23 cellular contexts compared by ENCODE assay signal in genomic region chr6:42383421-42384208, GRCh38.
A peak's percentile ranks its signal among the peaks of the same experiment; 100 is the strongest.
DNase-seq lines count a peak whose midpoint lies in the region; ATAC-seq and TF ChIP-seq lines count a peak whose summit lies in the region.
"Had no signal": no experiment of that assay in that cellular context is flagged by ENCODE, and none has a peak within 500 bp of the region (broad histone marks: within the 10 kb centered on the region; RNA-seq: fewer than 3 reads in every experiment).

No MANE protein-coding gene starts in this region.

- ATAC-seq in T-helper 17 cell: no peak
- no peak for ATAC-seq in HG03442 (IDR thresholded peaks at IDR 0.05; ENCODE audit: unreplicated experiment)
- ATAC-seq: right cardiac atrium; stimulated activated naive B cell treated with anti-CD40 and anti-IgM and Interleukin-4, amounts not matched to agents 10 μg/mL and 1 μg/mL and 100 μg/mL, for 72 hours had no signal

- peak; percentile 21 for DNase-seq in stimulated activated naive CD4-positive, alpha-beta T cell treated with Interleukin-2 at 50 U/mL for 16 hours (lab: John Stamatoyannopoulos, UW)
- DNase-seq in stimulated activated naive CD4-positive, alpha-beta T cell (lab: John Stamatoyannopoulos, UW): no peak
- no peak for DNase-seq in T-helper 17 cell
- DNase-seq in activated naive CD8-positive, alpha-beta T cell treated with anti-CD3 and anti-CD28 coated beads for 36 hours: no peak
- DNase-seq in uterus: no peak
- no peak for DNase-seq in prostate gland (ENCODE audit: low spot score)
- DNase-seq: activated CD8-positive, alpha-beta memory T cell treated with anti-CD3 and anti-CD28 coated beads, Interleukin-2, amount 50 U/mL, for 48 hours; Caco-2; DND-41; head of caudate nucleus; Kasumi-1; mesendoderm; naive B cell; NCI-H1048; NCI-H187 treated with DMSO at 0.1 percent for 48 hours; ovary; right cardiac atrium; SJCRH30; stimulated activated naive B cell treated with anti-CD40 and anti-IgM and Interleukin-4, amounts not matched to agents 10 μg/mL and 1 μg/mL and 100 μg/mL, for 72 hours; WERI-Rb-1 had no signal

- H3K9me3 Mint-ChIP-seq in activated naive CD8-positive, alpha-beta T cell treated with anti-CD3 and anti-CD28 coated beads for 36 hours: no peaks in the 10 kb centered on the region
- H3K9me3 Mint-ChIP-seq: naive B cell; stimulated activated naive B cell treated with anti-CD40 and anti-IgM and Interleukin-4, amounts not matched to agents 10 μg/mL and 1 μg/mL and 100 μg/mL, for 72 hours had no signal

- TF ChIP-seq CTCF in uterus (IDR thresholded peaks at IDR 0.05) (no peak), prostate gland (IDR thresholded peaks at IDR 0.05) (no peak)

- H3K27me3 Mint-ChIP-seq in T-helper 17 cell: no peaks in the 10 kb centered on the region
- no peaks in the 10 kb centered on the region for H3K27me3 Mint-ChIP-seq in activated naive CD8-positive, alpha-beta T cell treated with anti-CD3 and anti-CD28 coated beads for 36 hours
- H3K27me3 Mint-ChIP-seq: naive B cell; stimulated activated naive B cell treated with anti-CD40 and anti-IgM and Interleukin-4, amounts not matched to agents 10 μg/mL and 1 μg/mL and 100 μg/mL, for 72 hours had no signal

- H3K36me3 ChIP-seq in uterus: no peaks in the 10 kb centered on the region
- H3K36me3 ChIP-seq in prostate gland: no peaks in the 10 kb centered on the region
- H3K36me3 ChIP-seq: HAP-1, ovary, SJCRH30, tibial nerve, WERI-Rb-1 had no signal

- H3K27ac ChIP-seq in uterus (no peak overlapping the region), prostate gland (no peak overlapping the region)
- H3K27ac ChIP-seq: ovary, SJCRH30, tibial nerve, WERI-Rb-1 had no signal

- H3K27ac Mint-ChIP-seq in T-helper 17 cell: peak overlapping the region; percentile 60
- peak overlapping the region; percentile 58 for H3K27ac Mint-ChIP-seq in activated naive CD8-positive, alpha-beta T cell treated with anti-CD3 and anti-CD28 coated beads for 36 hours
- H3K27ac Mint-ChIP-seq: naive B cell; stimulated activated naive B cell treated with anti-CD40 and anti-IgM and Interleukin-4, amounts not matched to agents 10 μg/mL and 1 μg/mL and 100 μg/mL, for 72 hours had no signal

- TF ChIP-seq POLR2A in uterus (IDR thresholded peaks at IDR 0.05): no peak
- TF ChIP-seq POLR2A in prostate gland (IDR thresholded peaks at IDR 0.05): no peak

- no peaks in the 10 kb centered on the region for H3K36me3 Mint-ChIP-seq in T-helper 17 cell (ENCODE audit: low read depth)
- peaks cover 9% of the 10 kb centered on the region for H3K36me3 Mint-ChIP-seq in activated naive CD8-positive, alpha-beta T cell treated with anti-CD3 and anti-CD28 coated beads for 36 hours
- H3K36me3 Mint-ChIP-seq: naive B cell; stimulated activated naive B cell treated with anti-CD40 and anti-IgM and Interleukin-4, amounts not matched to agents 10 μg/mL and 1 μg/mL and 100 μg/mL, for 72 hours had no signal

- H3K4me3 ChIP-seq in uterus (no peak overlapping the region), prostate gland (no peak overlapping the region)
- H3K4me3 ChIP-seq: HAP-1, ovary, SJCRH30, tibial nerve had no signal

- H3K4me1 ChIP-seq in uterus (no peaks in the 10 kb centered on the region), prostate gland (replicated peaks) (no peaks in the 10 kb centered on the region)
- H3K4me1 ChIP-seq: Caco-2, HAP-1, SJCRH30 had no signal

- peaks cover 52% of the 10 kb centered on the region for H3K4me1 Mint-ChIP-seq in T-helper 17 cell
- H3K4me1 Mint-ChIP-seq in activated naive CD8-positive, alpha-beta T cell treated with anti-CD3 and anti-CD28 coated beads for 36 hours: peaks cover 65% of the 10 kb centered on the region

- H3K9me3 ChIP-seq in T-helper 17 cell (ENCODE audit: control insufficient read depth, low read length, poor library complexity, severe bottlenecking) (no peaks in the 10 kb centered on the region), uterus (no peaks in the 10 kb centered on the region), prostate gland (no peaks in the 10 kb centered on the region)
- H3K9me3 ChIP-seq: Caco-2, HAP-1, ovary, SJCRH30, tibial nerve had no signal

- peak overlapping the region; percentile 10 for H3K4me3 Mint-ChIP-seq in T-helper 17 cell
- no peak overlapping the region for H3K4me3 Mint-ChIP-seq in activated naive CD8-positive, alpha-beta T cell treated with anti-CD3 and anti-CD28 coated beads for 36 hours
- H3K4me3 Mint-ChIP-seq: naive B cell; stimulated activated naive B cell treated with anti-CD40 and anti-IgM and Interleukin-4, amounts not matched to agents 10 μg/mL and 1 μg/mL and 100 μg/mL, for 72 hours had no signal

- 92% methylated on average over 6 of the region's 6 CpGs for WGBS in prostate gland

- H3K27me3 ChIP-seq in uterus (no peaks in the 10 kb centered on the region), prostate gland (replicated peaks; ENCODE audit: insufficient read depth) (no peaks in the 10 kb centered on the region)
- H3K27me3 ChIP-seq: ovary, SJCRH30, tibial nerve had no signal

- intact Hi-C loops in uterus (cut with DNase I; ENCODE audit: low total_unique reads) (no loop called here), prostate gland (cut with DNase I) (no loop called here)
